ENCODE assay signal across 16 cellular contexts in the genomic region with DNA sequence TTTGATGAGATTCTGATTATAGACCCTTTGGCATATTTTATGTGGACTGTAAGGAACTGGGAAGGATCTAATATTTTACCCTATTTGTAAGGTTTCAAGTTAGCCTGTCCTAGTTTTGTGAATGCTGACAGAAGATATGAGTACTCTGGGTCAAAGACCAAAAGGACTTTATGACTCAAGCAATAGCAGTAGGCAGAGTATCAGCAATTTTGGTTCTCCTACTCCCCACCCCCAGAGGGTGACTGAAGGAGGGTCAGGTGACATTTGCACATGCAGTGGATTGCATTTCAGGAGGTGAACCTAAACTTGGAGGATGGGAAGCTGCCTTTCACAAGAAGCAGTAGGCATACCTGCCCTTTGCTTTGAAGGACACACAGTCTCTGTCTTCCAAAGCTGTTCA.
DNase-seq lines count a peak whose midpoint lies in the region; ATAC-seq and TF ChIP-seq lines count a peak whose summit lies in the region.
"Had no signal": no experiment of that assay in that cellular context is flagged by ENCODE, and none has a peak within 500 bp of the region (broad histone marks: within the 10 kb centered on the region; RNA-seq: fewer than 3 reads in every experiment).

No MANE protein-coding gene starts in this region.

- peak; percentile 42 for DNase-seq in activated CD4-positive, alpha-beta T cell treated with anti-CD3 and anti-CD28 coated beads for 36 hours
- DNase-seq in activated CD4-positive, alpha-beta T cell treated with anti-CD3 and anti-CD28 coated beads, Interleukin-2, amount 50 U/mL, for 1 hour = no peak
- DNase-seq in activated naive CD8-positive, alpha-beta T cell treated with anti-CD3 and anti-CD28 coated beads, Interleukin-2, amount 50 U/mL, for 24 hours = no peak
- DNase-seq in gastrocnemius medialis (peak; percentile 17 to 28), G401 (ENCODE audit: low spot score) (no peak), occipital lobe (lab: John Stamatoyannopoulos, UW) (no peak)
- DNase-seq in stimulated activated CD4-positive, alpha-beta T cell treated with anti-CD3 and anti-CD28 coated beads, Interleukin-2, amount 100 ng/mL, for 24 hours = no peak
- DNase-seq: activated CD8-positive, alpha-beta memory T cell treated with anti-CD3 and anti-CD28 coated beads for 24 hours; aorta; DMS 273 treated with DMSO at 0.1 percent for 48 hours; effector memory CD4-positive, alpha-beta T cell; NCI-H1930; stimulated activated CD4-positive, alpha-beta T cell treated with anti-CD3 and anti-CD28 coated beads, Interleukin-4, amount 100 ng/mL, for 4 hours had no signal

- intact Hi-C loops in activated CD4-positive, alpha-beta T cell treated with anti-CD3 and anti-CD28 coated beads for 36 hours (cut with DNase I, micrococcal nuclease) = loop anchor here in 1 of 2 experiments (5.0 kb wide), 1 partner anchor 263 kb away; no protein-coding TSS in a partner anchor
- intact Hi-C loops in gastrocnemius medialis (cut with DNase I; ENCODE audit: low total_unique reads) = no loop called here

- H3K4me3 ChIP-seq in gastrocnemius medialis = no peak overlapping the region

- no peak overlapping the region for H3K4me3 Mint-ChIP-seq in activated CD4-positive, alpha-beta T cell treated with anti-CD3 and anti-CD28 coated beads for 36 hours
- no peak overlapping the region for H3K4me3 Mint-ChIP-seq in activated naive CD8-positive, alpha-beta T cell treated with anti-CD3 and anti-CD28 coated beads, Interleukin-2, amount 50 U/mL, for 24 hours
- H3K4me3 Mint-ChIP-seq: T-helper 1 cell treated with Interleukin-12 subunit alpha and Interleukin-12 subunit beta and Interleukin-4 antibody, amounts not matched to agents 30 μg/mL and 1 μg/mL, for 36 hours had no signal

- H3K9me3 ChIP-seq in gastrocnemius medialis = no peaks in the 10 kb centered on the region

- no peak for TF ChIP-seq POLR2A in gastrocnemius medialis (IDR thresholded peaks at IDR 0.05)

- H3K4me1 Mint-ChIP-seq in activated CD4-positive, alpha-beta T cell treated with anti-CD3 and anti-CD28 coated beads for 36 hours = peaks cover 78% of the 10 kb centered on the region
- H3K4me1 Mint-ChIP-seq in activated naive CD8-positive, alpha-beta T cell treated with anti-CD3 and anti-CD28 coated beads, Interleukin-2, amount 50 U/mL, for 24 hours = peaks cover 81% of the 10 kb centered on the region

- no peak overlapping the region for H3K27ac ChIP-seq in gastrocnemius medialis
- H3K27ac ChIP-seq: parathyroid adenoma had no signal

- CTCF ChIA-PET in activated CD4-positive, alpha-beta T cell treated with anti-CD3 and anti-CD28 coated beads for 36 hours (lab: Charles Lee) = no interaction called here

- TF ChIP-seq CTCF in gastrocnemius medialis (IDR thresholded peaks at IDR 0.05 in 4 of 5, conservative IDR thresholded peaks at IDR 0.05 in 1 of 5) = no peak

- H3K9me3 Mint-ChIP-seq in activated CD4-positive, alpha-beta T cell treated with anti-CD3 and anti-CD28 coated beads for 36 hours (ENCODE audit: low read depth) = no peaks in the 10 kb centered on the region
- peaks cover 4% of the 10 kb centered on the region for H3K9me3 Mint-ChIP-seq in activated naive CD8-positive, alpha-beta T cell treated with anti-CD3 and anti-CD28 coated beads, Interleukin-2, amount 50 U/mL, for 24 hours
- H3K9me3 Mint-ChIP-seq: T-helper 1 cell treated with Interleukin-12 subunit alpha and Interleukin-12 subunit beta and Interleukin-4 antibody, amounts not matched to agents 30 μg/mL and 1 μg/mL, for 36 hours had no signal

- H3K27me3 Mint-ChIP-seq in activated CD4-positive, alpha-beta T cell treated with anti-CD3 and anti-CD28 coated beads for 36 hours = no peaks in the 10 kb centered on the region
- no peaks in the 10 kb centered on the region for H3K27me3 Mint-ChIP-seq in activated naive CD8-positive, alpha-beta T cell treated with anti-CD3 and anti-CD28 coated beads, Interleukin-2, amount 50 U/mL, for 24 hours

- no peaks in the 10 kb centered on the region for H3K27me3 ChIP-seq in gastrocnemius medialis

- POLR2A ChIA-PET in activated CD4-positive, alpha-beta T cell treated with anti-CD3 and anti-CD28 coated beads for 36 hours (lab: Charles Lee) = interaction anchor here (2.5 kb wide), 1 partner anchor 84 kb away, joined by 7 read pairs; a partner anchor contains a TSS

- no peaks in the 10 kb centered on the region for H3K36me3 Mint-ChIP-seq in activated CD4-positive, alpha-beta T cell treated with anti-CD3 and anti-CD28 coated beads for 36 hours (ENCODE audit: low read depth)
- no peaks in the 10 kb centered on the region for H3K36me3 Mint-ChIP-seq in activated naive CD8-positive, alpha-beta T cell treated with anti-CD3 and anti-CD28 coated beads, Interleukin-2, amount 50 U/mL, for 24 hours (ENCODE audit: low read depth)

- peaks cover 5 to 15% of the 10 kb centered on the region in 2 donors for H3K4me1 ChIP-seq in gastrocnemius medialis

- in situ Hi-C loops in gastrocnemius medialis (cut with MboI; ENCODE audit: low sequenced_read_pairs in 4 of 4) = no loop called here
- in situ Hi-C loops in G401 (cut with HindIII; ENCODE audit: low sequenced_read_pairs) = no loop called here

- H3K36me3 ChIP-seq in gastrocnemius medialis = no peaks in the 10 kb centered on the region

- peak overlapping the region; percentile 81 for H3K27ac Mint-ChIP-seq in activated CD4-positive, alpha-beta T cell treated with anti-CD3 and anti-CD28 coated beads for 36 hours
- peak overlapping the region; percentile 88 for H3K27ac Mint-ChIP-seq in activated naive CD8-positive, alpha-beta T cell treated with anti-CD3 and anti-CD28 coated beads, Interleukin-2, amount 50 U/mL, for 24 hours
- H3K27ac Mint-ChIP-seq: T-helper 1 cell treated with Interleukin-12 subunit alpha and Interleukin-12 subunit beta and Interleukin-4 antibody, amounts not matched to agents 30 μg/mL and 1 μg/mL, for 36 hours had no signal

- peak; percentile 19 for ATAC-seq in activated CD4-positive, alpha-beta T cell treated with anti-CD3 and anti-CD28 coated beads for 36 hours
- ATAC-seq in HG02852 (IDR thresholded peaks at IDR 0.05; ENCODE audit: unreplicated experiment) (peak; percentile 36), gastrocnemius medialis (peak; percentile 79 to 85)
- ATAC-seq in activated naive CD8-positive, alpha-beta T cell treated with anti-CD3 and anti-CD28 coated beads, Interleukin-2, amount 50 U/mL, for 24 hours = no peak

Comparison
In these comparisons a context has a peak if more than half of its experiments do, and no peak if none do; other contexts are left out.
1. DNase-seq: peak in activated CD4-positive, alpha-beta T cell treated with anti-CD3 and anti-CD28 coated beads for 36 hours (single experiment) and gastrocnemius medialis (2 of 2); none in activated CD4-positive, alpha-beta T cell treated with anti-CD3 and anti-CD28 coated beads, Interleukin-2, amount 50 U/mL, for 1 hour (single experiment), activated naive CD8-positive, alpha-beta T cell treated with anti-CD3 and anti-CD28 coated beads, Interleukin-2, amount 50 U/mL, for 24 hours (single experiment), G401 (single experiment), occipital lobe (single experiment) and stimulated activated CD4-positive, alpha-beta T cell treated with anti-CD3 and anti-CD28 coated beads, Interleukin-2, amount 100 ng/mL, for 24 hours (0 of 2).